In genomic region chr19:15432629-15433518, GRCh38 we compare ENCODE assay signal across 7 cellular contexts. TPM values are rescaled to one million over a fixed set of nuclear protein-coding genes. Genes with fewer than 3 reads are reported as not detected.
DNase-seq lines count a peak whose midpoint lies in the region; ATAC-seq, FAIRE-seq and TF ChIP-seq lines count a peak whose summit lies in the region.

No MANE protein-coding gene starts in this region.

- no peaks in the 10 kb centered on the region for H3K9me1 ChIP-seq in keratinocyte (ENCODE audit: control insufficient read depth, extremely low read depth, insufficient read depth, low read length)

- H3K4me2 ChIP-seq in keratinocyte (ENCODE audit: control insufficient read depth, extremely low read depth, insufficient read depth, low read depth, low read length) = peak overlapping the region; percentile 92

- H3K9ac ChIP-seq in keratinocyte (ENCODE audit: control insufficient read depth, extremely low read depth, insufficient read depth, low read length) = peak overlapping the region; percentile 73

- dilution Hi-C loops in keratinocyte (cut with MboI; ENCODE audit: extremely low pct_ligation_motif_present, low sequenced_read_pairs) = no loop called here

- H3K4me3 ChIP-seq in keratinocyte (ENCODE audit: control insufficient read depth in 2 of 3, extremely low read depth in 1 of 3, insufficient read depth in 2 of 3, low read depth in 1 of 3, low read length in 3 of 3) = peak overlapping the region; percentile 55 to 81 (median 76)

- no peaks in the 10 kb centered on the region for H3K9me3 ChIP-seq in keratinocyte (ENCODE audit: control insufficient read depth, low read depth, low read length)

- H3K27ac ChIP-seq in keratinocyte (ENCODE audit: control insufficient read depth, insufficient read depth, low read length) = no peak overlapping the region

- ATAC-seq in GM18505 (IDR thresholded peaks at IDR 0.05; ENCODE audit: unreplicated experiment) = peak; percentile 83
- peak; percentile 67 for ATAC-seq in HG03045 (IDR thresholded peaks at IDR 0.05; ENCODE audit: unreplicated experiment)

- TF ChIP-seq CTCF in keratinocyte (optimal IDR thresholded peaks at IDR 0.05 in 1 of 3, IDR thresholded peaks at IDR 0.05 in 1 of 3, conservative IDR thresholded peaks at IDR 0.05 in 1 of 3; ENCODE audit: extremely low read depth in 1 of 3, insufficient read depth in 2 of 3, low read length in 3 of 3) = no peak

- peaks cover 1 to 14% of the 10 kb centered on the region in 2 experiments for H3K36me3 ChIP-seq in keratinocyte (ENCODE audit: control insufficient read depth in 2 of 2, extremely low read depth in 1 of 2, insufficient read depth in 2 of 2, low read length in 2 of 2)

- no peaks in the 10 kb centered on the region for H3K27me3 ChIP-seq in keratinocyte (ENCODE audit: control insufficient read depth, extremely low read depth, insufficient read depth, low read length)

- no peak for FAIRE-seq in keratinocyte (lab: Jason Lieb, UNC)

- peak overlapping the region; percentile 89 for H2AFZ ChIP-seq in keratinocyte (ENCODE audit: control insufficient read depth, low read length)

- DNase-seq in NCI-H2227 treated with DMSO at 0.1 percent for 48 hours (lab: John Stamatoyannopoulos, UW) (peak; percentile 60), keratinocyte (ENCODE audit: low read depth, low spot score) (no peak)
- DNase-seq in activated CD4-positive, CD25-positive, alpha-beta regulatory T cell treated with anti-CD3 and anti-CD28 coated beads, Interleukin-2, amount 50 U/mL, for 16 hours (ENCODE audit: low read depth, low spot score) = peak; percentile 87
- peak; percentile 89 for DNase-seq in central memory CD4-positive, alpha-beta T cell
- DNase-seq in stimulated activated CD4-positive, alpha-beta T cell treated with anti-CD3 and anti-CD28 coated beads, Interleukin-12 subunit alpha, Interleukin-12 subunit beta, amount 100 ng/mL, for 24 hours (ENCODE audit: low read depth in 2 of 2) = peak; percentile 86 to 91

- H3K79me2 ChIP-seq in keratinocyte (ENCODE audit: control insufficient read depth, insufficient read depth, low read length) = peaks cover 42% of the 10 kb centered on the region

- no peaks in the 10 kb centered on the region for H4K20me1 ChIP-seq in keratinocyte (ENCODE audit: control insufficient read depth, extremely low read depth, insufficient read depth, low read length)

- H3K4me1 ChIP-seq in keratinocyte (ENCODE audit: control insufficient read depth, extremely low read depth, insufficient read depth, low read length) = peaks cover 8% of the 10 kb centered on the region

- peak; percentile 81 for TF ChIP-seq POLR2A in GM18505 (IDR thresholded peaks at IDR 0.05; ENCODE audit: borderline replicate concordance, extremely low read depth, insufficient read depth, insufficient read length)

RNA-seq across cellular contexts. Expression of gene AKAP8L, which starts 14.1 kb away (rescaled TPM):
- polyA plus RNA-seq in keratinocyte = 28.4 to 48.2 TPM (median 44.3 TPM) in 3 replicates
- 159 TPM for polyA plus RNA-seq in keratinocyte (2011; ENCODE audit: low read depth)
- polyA plus RNA-seq in keratinocyte (2011; cell fraction: cytosol; rRNA removed) = 16.8 and 21.0 TPM in 2 replicates
- polyA plus RNA-seq in keratinocyte (2011; cell fraction: nucleus; rRNA removed) = 120 and 136 TPM in 2 replicates
- 37.5 and 58.1 TPM in 2 replicates for polyA plus RNA-seq in keratinocyte (2012; ENCODE audit: low replicate concordance)
- 47.8 to 86.5 TPM (median 56.1 TPM) in 3 replicates for polyA minus RNA-seq in keratinocyte
- 29.5 TPM for polyA minus RNA-seq in keratinocyte (2011; cell fraction: cytosol; rRNA and poly(A)+ RNA removed)
- 45.8 and 64.1 TPM in 2 replicates for polyA minus RNA-seq in keratinocyte (2011; cell fraction: nucleus; rRNA and poly(A)+ RNA removed)

RNA-seq across cellular contexts. Expression of gene WIZ, which starts 16.9 kb away (rescaled TPM):
- 5.1 to 10.6 TPM (median 7.5 TPM) in 3 replicates for polyA plus RNA-seq in keratinocyte
- 3.6 TPM for polyA plus RNA-seq in keratinocyte (2011; ENCODE audit: low read depth)
- 7.4 and 17.0 TPM in 2 replicates for polyA plus RNA-seq in keratinocyte (2011; cell fraction: cytosol; rRNA removed)
- polyA plus RNA-seq in keratinocyte (2011; cell fraction: nucleus; rRNA removed) = 16.5 and 25.6 TPM in 2 replicates
- 10.4 and 22.6 TPM in 2 replicates for polyA plus RNA-seq in keratinocyte (2012; ENCODE audit: low replicate concordance)
- polyA minus RNA-seq in keratinocyte = 3.4 to 12.8 TPM (median 5.0 TPM) in 3 replicates
- polyA minus RNA-seq in keratinocyte (2011; cell fraction: cytosol; rRNA and poly(A)+ RNA removed) = 18.0 TPM
- polyA minus RNA-seq in keratinocyte (2011; cell fraction: nucleus; rRNA and poly(A)+ RNA removed) = 12.1 TPM in 2 replicates

RNA-seq across cellular contexts. Expression of gene RASAL3, which starts 31.5 kb away (rescaled TPM):
- polyA plus RNA-seq in keratinocyte = 0.04 TPM in 1 of 3 replicates, not detected in the others
- not detected for polyA plus RNA-seq in keratinocyte (2011; ENCODE audit: low read depth)
- not detected in 2 replicates for polyA plus RNA-seq in keratinocyte (2011; cell fraction: cytosol; rRNA removed)
- not detected in 2 replicates for polyA plus RNA-seq in keratinocyte (2011; cell fraction: nucleus; rRNA removed)
- polyA plus RNA-seq in keratinocyte (2012; ENCODE audit: low replicate concordance) = not detected in 2 replicates
- polyA minus RNA-seq in keratinocyte = not detected in 3 replicates
- polyA minus RNA-seq in keratinocyte (2011; cell fraction: cytosol; rRNA and poly(A)+ RNA removed) = not detected
- polyA minus RNA-seq in keratinocyte (2011; cell fraction: nucleus; rRNA and poly(A)+ RNA removed) = not detected in 2 replicates

RNA-seq across cellular contexts. Expression of gene PGLYRP2, which starts 46.4 kb away (rescaled TPM):
- polyA plus RNA-seq in keratinocyte = not detected in 3 replicates
- not detected for polyA plus RNA-seq in keratinocyte (2011; ENCODE audit: low read depth)
- polyA plus RNA-seq in keratinocyte (2011; cell fraction: cytosol; rRNA removed) = not detected in 2 replicates
- not detected in 2 replicates for polyA plus RNA-seq in keratinocyte (2011; cell fraction: nucleus; rRNA removed)
- 0.07 TPM in 1 of 2 replicates, not detected in the other for polyA plus RNA-seq in keratinocyte (2012; ENCODE audit: low replicate concordance)
- polyA minus RNA-seq in keratinocyte = 0.39 TPM in 1 of 3 replicates, not detected in the others
- not detected for polyA minus RNA-seq in keratinocyte (2011; cell fraction: cytosol; rRNA and poly(A)+ RNA removed)
- not detected in 2 replicates for polyA minus RNA-seq in keratinocyte (2011; cell fraction: nucleus; rRNA and poly(A)+ RNA removed)

RNA-seq across cellular contexts. Expression of gene AKAP8, which starts 53.3 kb away (rescaled TPM):
- polyA plus RNA-seq in keratinocyte = 16.8 to 18.1 TPM (median 18.1 TPM) in 3 replicates
- polyA plus RNA-seq in keratinocyte (2011; ENCODE audit: low read depth) = 12.9 TPM
- polyA plus RNA-seq in keratinocyte (2011; cell fraction: cytosol; rRNA removed) = 10.5 and 10.9 TPM in 2 replicates
- polyA plus RNA-seq in keratinocyte (2011; cell fraction: nucleus; rRNA removed) = 34.8 and 35.0 TPM in 2 replicates
- 10.2 and 17.8 TPM in 2 replicates for polyA plus RNA-seq in keratinocyte (2012; ENCODE audit: low replicate concordance)
- 5.7 to 9.0 TPM (median 7.6 TPM) in 3 replicates for polyA minus RNA-seq in keratinocyte
- 14.6 TPM for polyA minus RNA-seq in keratinocyte (2011; cell fraction: cytosol; rRNA and poly(A)+ RNA removed)
- 12.0 and 12.6 TPM in 2 replicates for polyA minus RNA-seq in keratinocyte (2011; cell fraction: nucleus; rRNA and poly(A)+ RNA removed)
